1 cellular context compared by ENCODE assay signal in the genomic region with DNA sequence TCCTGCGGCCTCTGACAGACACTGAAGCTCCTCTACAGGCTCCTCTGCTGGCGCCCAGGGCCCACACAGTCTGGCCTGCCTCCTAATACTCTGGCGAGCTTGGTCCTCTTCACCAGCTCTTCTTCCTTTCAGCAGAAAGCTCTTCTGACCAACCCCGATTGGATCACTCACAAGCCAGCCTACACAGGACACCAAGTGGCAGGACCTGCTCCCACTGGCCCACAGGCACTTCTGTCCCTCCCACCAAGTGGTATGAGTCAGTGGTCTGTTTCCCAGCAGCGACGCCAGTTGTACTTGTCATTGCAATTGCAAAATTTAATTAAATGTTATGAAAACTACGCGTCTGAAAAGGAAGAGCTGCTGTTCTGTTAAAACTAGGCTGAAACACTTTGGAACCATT.
TF ChIP-seq lines count a peak whose summit lies in the region.

No MANE protein-coding gene starts in this region.

TF ChIP-seq in IMR-90, 13 proteins besides CTCF, POLR2A, EP300 and RAD21 (continued from another document):
- TF ChIP-seq, protein P1, sequence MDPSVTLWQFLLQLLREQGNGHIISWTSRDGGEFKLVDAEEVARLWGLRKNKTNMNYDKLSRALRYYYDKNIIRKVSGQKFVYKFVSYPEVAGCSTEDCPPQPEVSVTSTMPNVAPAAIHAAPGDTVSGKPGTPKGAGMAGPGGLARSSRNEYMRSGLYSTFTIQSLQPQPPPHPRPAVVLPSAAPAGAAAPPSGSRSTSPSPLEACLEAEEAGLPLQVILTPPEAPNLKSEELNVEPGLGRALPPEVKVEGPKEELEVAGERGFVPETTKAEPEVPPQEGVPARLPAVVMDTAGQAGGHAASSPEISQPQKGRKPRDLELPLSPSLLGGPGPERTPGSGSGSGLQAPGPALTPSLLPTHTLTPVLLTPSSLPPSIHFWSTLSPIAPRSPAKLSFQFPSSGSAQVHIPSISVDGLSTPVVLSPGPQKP (IDR thresholded peaks at IDR 0.05; ENCODE audit: borderline replicate concordance, low read depth, low read length) = no peak
- TF ChIP-seq SMC3 (IDR thresholded peaks at IDR 0.05; ENCODE audit: low read depth, low read length) = no peak
- no peak for TF ChIP-seq MXI1 (IDR thresholded peaks at IDR 0.05; ENCODE audit: borderline replicate concordance, low read depth, low read length)
- no peak for TF ChIP-seq CHD1 (IDR thresholded peaks at IDR 0.05; ENCODE audit: low read depth, low read length)
- no peak for TF ChIP-seq RFX5 (IDR thresholded peaks at IDR 0.05; ENCODE audit: low read depth, low read length)
- TF ChIP-seq MAFK (IDR thresholded peaks at IDR 0.05; ENCODE audit: low read depth, low read length) = no peak
- no peak for TF ChIP-seq RCOR1 (IDR thresholded peaks at IDR 0.05; ENCODE audit: insufficient replicate concordance, low read length)
- no peak for TF ChIP-seq MAZ (IDR thresholded peaks at IDR 0.05; ENCODE audit: borderline replicate concordance, low read depth, low read length)
- no peak for TF ChIP-seq FOS (IDR thresholded peaks at IDR 0.05; ENCODE audit: low read depth, low read length)
